12 cellular contexts compared by ENCODE assay signal in genomic region chr14:55412686-55413085, GRCh38. TPM values are rescaled to one million over a fixed set of nuclear protein-coding genes. Genes with fewer than 3 reads are reported as not detected.
A peak's percentile ranks its signal among the peaks of the same experiment; 100 is the strongest.
DNase-seq lines count a peak whose midpoint lies in the region; ATAC-seq, FAIRE-seq and TF ChIP-seq lines count a peak whose summit lies in the region.
"Had no signal": no experiment of that assay in that cellular context is flagged by ENCODE, and none has a peak within 500 bp of the region (broad histone marks: within the 10 kb centered on the region; RNA-seq: fewer than 3 reads in every experiment).

No MANE protein-coding gene starts in this region.

- TF ChIP-seq POLR2A in A549 (IDR thresholded peaks at IDR 0.05; ENCODE audit: low read length) (no peak), HCT116 (IDR thresholded peaks at IDR 0.05; ENCODE audit: borderline replicate concordance, extremely low read depth, insufficient read depth, insufficient read length) (no peak), adrenal gland (IDR thresholded peaks at IDR 0.05) (no peak), testis (IDR thresholded peaks at IDR 0.05) (no peak)

- WGBS in A549 (ENCODE audit: missing lambda C conversion rate) = 82% methylated on average over 5 of the region's 5 CpGs
- 36 to 46% (median 40%) methylated on average over 5 of the region's 5 CpGs for WGBS in adrenal gland, 4 donors
- WGBS in testis, 2 donors = 24 to 29% methylated on average over 5 of the region's 5 CpGs

- no peaks in the 10 kb centered on the region for H3K36me3 Mint-ChIP-seq in mesothelial cell of epicardium

- H2AFZ ChIP-seq in HCT116 (ENCODE audit: low read depth, low read length, poor library complexity, severe bottlenecking) = peak overlapping the region; percentile 98

- peak overlapping the region; percentile 92 for H3K27ac Mint-ChIP-seq in mesothelial cell of epicardium

- intact Hi-C loops in HCT116 (cut with micrococcal nuclease) = no loop called here
- intact Hi-C loops in adrenal gland (cut with DNase I) = no loop called here
- intact Hi-C loops in testis (cut with DNase I; ENCODE audit: low total_unique reads) = no loop called here

- peaks cover 33% of the 10 kb centered on the region for H3K4me1 Mint-ChIP-seq in mesothelial cell of epicardium

- FAIRE-seq in A549 (lab: Jason Lieb, UNC) = no peak

- in situ Hi-C loops in GM13977 (cut with MboI; ENCODE audit: low pct_unique_long_range_greater_than_20kb, low sequenced_read_pairs, unreplicated experiment) = no loop called here

- H3K9me2 ChIP-seq in HCT116 (ENCODE audit: insufficient read depth) = no peaks in the 10 kb centered on the region

- TF ChIP-seq RAD21 in A549 (conservative IDR thresholded peaks at IDR 0.05 in 1 of 2, IDR thresholded peaks at IDR 0.05 in 1 of 2) (no peak), HCT116 (IDR thresholded peaks at IDR 0.05; ENCODE audit: low read depth) (no peak)

- H3K4me2 ChIP-seq in A549 = peak overlapping the region; percentile 81; the same call in 2 of the 3 replicates
- peak overlapping the region; percentile 98 for H3K4me2 ChIP-seq in HCT116 (ENCODE audit: low read length)

- CTCF ChIA-PET in A549 (lab: Yijun Ruan, JAX) = no interaction called here
- CTCF ChIA-PET in HCT116 (lab: Charles Lee) = no interaction called here

- H3K79me2 ChIP-seq in HCT116 (ENCODE audit: insufficient read depth, low read length) = peaks cover 31% of the 10 kb centered on the region

- H3K9me3 ChIP-seq in A549 (no peaks in the 10 kb centered on the region), HCT116 (ENCODE audit: control insufficient read depth in 1 of 2, insufficient read depth in 1 of 2, low read depth in 1 of 2, low read length in 2 of 2) (no peaks in the 10 kb centered on the region), adrenal gland (replicated peaks in 1 of 3) (no peaks in the 10 kb centered on the region), testis (no peaks in the 10 kb centered on the region)

- no peak overlapping the region for H3K9ac ChIP-seq in HCT116 (ENCODE audit: low read length)

- H3K4me3 ChIP-seq in A549 (no peak overlapping the region), HCT116 (replicated peaks in 1 of 2; ENCODE audit: low read depth in 1 of 2, low read length in 2 of 2) (no peak overlapping the region), adrenal gland (peak overlapping the region in 1 of 4 donors; percentile 99), testis (no peak overlapping the region)

- POLR2A ChIA-PET in A549 (lab: Yijun Ruan, JAX) = no interaction called here
- POLR2A ChIA-PET in HCT116 (lab: Charles Lee) = no interaction called here

- H4K20me1 ChIP-seq in HCT116 (ENCODE audit: insufficient read depth) = no peaks in the 10 kb centered on the region

- H3K36me3 ChIP-seq in HCT116 (ENCODE audit: control insufficient read depth in 1 of 2, insufficient read depth in 2 of 2, low read length in 2 of 2) (no peaks in the 10 kb centered on the region), adrenal gland (replicated peaks in 1 of 2) (no peaks in the 10 kb centered on the region), testis (ENCODE audit: low read depth, missing control alignments) (no peaks in the 10 kb centered on the region)

- DNase-seq in A549 (ENCODE audit: low read depth in 1 of 2, low spot score in 1 of 2) = no peak
- no peak for DNase-seq in HCT116 (ENCODE audit: low read depth, low spot score)
- DNase-seq in adrenal gland = peak in 1 of 7 donors; percentile 27
- DNase-seq in mesothelial cell of epicardium (ENCODE audit: low spot score in 2 of 2, unreplicated experiment in 2 of 2) = no peak
- no peak for DNase-seq in GM13977 (ENCODE audit: low spot score)
- no peak for DNase-seq in testis
- DNase-seq: activated CD4-positive, alpha-beta T cell treated with anti-CD3 and anti-CD28 coated beads for 4 hours; islet precursor cell; NCI-H748 treated with DMSO at 0.1 percent for 48 hours; stimulated activated CD4-positive, alpha-beta T cell treated with anti-CD3 and anti-CD28 coated beads, Interleukin-12 subunit alpha, Interleukin-12 subunit beta, amount 100 ng/mL, for 4 hours had no signal

- H3K4me1 ChIP-seq in A549 (peaks cover 12% of the 10 kb centered on the region; the same call in 2 of the 3 replicates), HCT116 (ENCODE audit: control insufficient read depth in 1 of 2, insufficient read depth in 2 of 2, low read length in 2 of 2) (peaks cover 9 to 20% of the 10 kb centered on the region in 2 experiments), adrenal gland (replicated peaks in 1 of 2) (peaks cover 5 to 29% of the 10 kb centered on the region in 2 donors), testis (peaks cover 6% of the 10 kb centered on the region)

- no TSS peak for BruUV-seq in HCT116 (replicated peaks; lab: Mats Ljungman, UMichigan)

- RAD21 ChIA-PET in HCT116 (lab: Charles Lee; ENCODE audit: low non-redundant PET in 1 of 2, low total read pairs in 2 of 2, uncharacterized antibody in 2 of 2, unreplicated experiment in 2 of 2) = no interaction called here

- no peaks in the 10 kb centered on the region for H3K27me3 ChIP-seq in HCT116 (ENCODE audit: insufficient read depth, low read length)
- H3K27me3 ChIP-seq in adrenal gland = no peaks in the 10 kb centered on the region
- H3K27me3 ChIP-seq in testis = no peaks in the 10 kb centered on the region

- H3K27ac ChIP-seq in A549 (no peak overlapping the region; a peak in 1 of 6 replicates), HCT116 (ENCODE audit: low read depth, low read length) (no peak overlapping the region), adrenal gland (peak overlapping the region in 3 of 5 donors; percentile 19 to 85 (median 79)), testis (no peak overlapping the region)

- H3K9me3 Mint-ChIP-seq in mesothelial cell of epicardium = no peaks in the 10 kb centered on the region

- TF ChIP-seq CTCF in A549 (IDR thresholded peaks at IDR 0.05) = no peak
- TF ChIP-seq CTCF in HCT116 (IDR thresholded peaks at IDR 0.05 in 2 of 3, conservative IDR thresholded peaks at IDR 0.05 in 1 of 3; ENCODE audit: borderline replicate concordance in 1 of 3, insufficient read depth in 1 of 3, low read depth in 2 of 3, low read length in 2 of 3) = no peak
- TF ChIP-seq CTCF in adrenal gland (IDR thresholded peaks at IDR 0.05) = no peak
- TF ChIP-seq CTCF in mesothelial cell of epicardium (IDR thresholded peaks at IDR 0.05; ENCODE audit: unreplicated experiment) = no peak
- TF ChIP-seq CTCF in GM13977 (IDR thresholded peaks at IDR 0.05; ENCODE audit: extremely low read depth, insufficient read depth, missing control alignments) = no peak
- TF ChIP-seq CTCF in testis (IDR thresholded peaks at IDR 0.05) = no peak

- H3K27me3 Mint-ChIP-seq in mesothelial cell of epicardium (ENCODE audit: low read depth) = peaks cover 25% of the 10 kb centered on the region

- no peak for TF ChIP-seq EP300 in A549 (IDR thresholded peaks at IDR 0.05)

- ATAC-seq in A549 (no peak), HCT116 (no peak), HG03469 (IDR thresholded peaks at IDR 0.05; ENCODE audit: unreplicated experiment) (no peak), HG03039 (IDR thresholded peaks at IDR 0.05; ENCODE audit: unreplicated experiment) (no peak)

- peak overlapping the region; percentile 89 for H3K4me3 Mint-ChIP-seq in mesothelial cell of epicardium

TF ChIP-seq in A549, 52 proteins besides CTCF, POLR2A, EP300 and RAD21 (continues in another document):
- TF ChIP-seq TP53 (CRISPR knock-in tag; IDR thresholded peaks at IDR 0.05) (no peak), EHMT2 (IDR thresholded peaks at IDR 0.05; ENCODE audit: low read depth) (no peak), NPAS2 (CRISPR knock-in tag; IDR thresholded peaks at IDR 0.05; ENCODE audit: borderline replicate concordance) (no peak), SREBF2 (IDR thresholded peaks at IDR 0.05) (no peak), TFCP2L1 (CRISPR knock-in tag; IDR thresholded peaks at IDR 0.05) (no peak)

TF ChIP-seq in HCT116, 20 proteins besides CTCF, POLR2A, EP300 and RAD21 (continues in another document):
- no peak for TF ChIP-seq ZNF274 (IDR thresholded peaks at IDR 0.05; ENCODE audit: low read depth, low read length)
- no peak for TF ChIP-seq ZBTB33 (IDR thresholded peaks at IDR 0.05; ENCODE audit: extremely low read depth, insufficient replicate concordance, low read length)

RNA-seq across cellular contexts. Expression of gene ATG14, which starts 1.1 kb away (rescaled TPM):
- polyA plus RNA-seq in A549 (2011; rRNA removed) (7.4 and 7.6 TPM in 2 replicates), A549 (2017; fragmentation: RNase III; extraction: RNeasy Plus Mini Kit Qiagen cat#74134 plus additional on column Dnase treatment) (5.7 to 6.3 TPM (median 5.9 TPM) in 3 replicates), adrenal gland (10 to 100 TPM in 2 of 3 donors, 1 to 10 TPM in 1; 7.0 to 21.7 (median 10.2) TPM), testis (ENCODE audit: insufficient read depth, low read depth, low replicate concordance) (18.0 TPM)
- polyA plus RNA-seq in A549 (2012; cell fraction: cytosol; rRNA removed) = 1.6 and 2.1 TPM in 2 replicates
- 3.8 and 7.2 TPM in 2 replicates for polyA plus RNA-seq in A549 (2012; cell fraction: nucleus; rRNA removed)
- polyA minus RNA-seq in A549 (2011; rRNA and poly(A)+ RNA removed) = 5.2 and 5.7 TPM in 2 replicates
- total RNA-seq in HCT116 (2021; ENCODE audit: unreplicated experiment) (9.9 TPM), adrenal gland (10 to 100 TPM in 5 of 8 donors, 1 to 10 TPM in 3; 5.1 to 20.9 (median 12.2) TPM), mesothelial cell of epicardium (16.6 to 17.1 TPM (median 17.0 TPM) in 3 replicates), testis (10 to 100 TPM; 23.5 to 28.4 TPM)
- 3.4 and 4.8 TPM in 2 replicates for polyA plus RNA-seq in HCT116 (2012)

RNA-seq across cellular contexts. Expression of gene TBPL2, which starts 27.7 kb away (rescaled TPM):
- not detected in 2 replicates for polyA plus RNA-seq in A549 (2011; rRNA removed)
- polyA plus RNA-seq in A549 (2012; cell fraction: cytosol; rRNA removed) = not detected in 2 replicates
- polyA plus RNA-seq in A549 (2012; cell fraction: nucleus; rRNA removed) = not detected in 2 replicates
- not detected in 3 replicates for polyA plus RNA-seq in A549 (2017; fragmentation: RNase III; extraction: RNeasy Plus Mini Kit Qiagen cat#74134 plus additional on column Dnase treatment)
- not detected in 2 replicates for polyA minus RNA-seq in A549 (2011; rRNA and poly(A)+ RNA removed)
- total RNA-seq in HCT116 (2021; ENCODE audit: unreplicated experiment) = not detected
- polyA plus RNA-seq in HCT116 (2012) = not detected in 2 replicates
- total RNA-seq in adrenal gland = not detected
- not detected for polyA plus RNA-seq in adrenal gland
- not detected in 3 replicates for total RNA-seq in mesothelial cell of epicardium
- total RNA-seq in testis = under 1 TPM in 1 of 2 donors, not detected in 1; 0.39 TPM
- not detected for polyA plus RNA-seq in testis (ENCODE audit: insufficient read depth, low read depth, low replicate concordance)

Comparison
In these comparisons a context has a peak if more than half of its experiments do, and no peak if none do; other contexts are left out.
1. H3K27ac ChIP-seq: peak in adrenal gland (3 of 5); none in A549 (0 of 2), HCT116 (single experiment) and testis (0 of 2).